1 cellular context compared by ENCODE assay signal in the genomic region with DNA sequence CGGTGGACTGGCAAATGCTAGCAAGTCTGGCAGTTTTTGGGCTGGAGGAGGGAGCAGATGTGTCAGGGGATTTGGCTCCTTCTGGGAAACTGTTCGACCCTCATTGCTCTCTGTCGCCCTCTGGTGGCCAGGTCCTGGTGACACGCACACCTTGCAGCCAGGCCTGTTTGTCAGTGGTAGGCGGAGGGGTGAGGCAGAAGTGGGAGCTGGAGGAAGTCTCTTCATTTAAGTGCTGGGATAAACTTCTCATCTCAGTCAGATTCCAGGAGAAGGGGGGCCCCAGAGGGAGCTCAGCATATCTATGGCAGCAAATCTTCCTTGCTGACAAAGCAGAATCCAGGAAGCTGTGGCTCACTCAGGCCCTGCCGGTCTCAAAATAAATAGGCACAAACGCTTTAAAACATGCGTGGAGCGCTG.
TF ChIP-seq lines count a peak whose summit lies in the region.

No MANE protein-coding gene starts in this region.

TF ChIP-seq in GM12878, 131 proteins besides CTCF, POLR2A, EP300 and RAD21 (continued from another document):
- TF ChIP-seq, protein P1, sequence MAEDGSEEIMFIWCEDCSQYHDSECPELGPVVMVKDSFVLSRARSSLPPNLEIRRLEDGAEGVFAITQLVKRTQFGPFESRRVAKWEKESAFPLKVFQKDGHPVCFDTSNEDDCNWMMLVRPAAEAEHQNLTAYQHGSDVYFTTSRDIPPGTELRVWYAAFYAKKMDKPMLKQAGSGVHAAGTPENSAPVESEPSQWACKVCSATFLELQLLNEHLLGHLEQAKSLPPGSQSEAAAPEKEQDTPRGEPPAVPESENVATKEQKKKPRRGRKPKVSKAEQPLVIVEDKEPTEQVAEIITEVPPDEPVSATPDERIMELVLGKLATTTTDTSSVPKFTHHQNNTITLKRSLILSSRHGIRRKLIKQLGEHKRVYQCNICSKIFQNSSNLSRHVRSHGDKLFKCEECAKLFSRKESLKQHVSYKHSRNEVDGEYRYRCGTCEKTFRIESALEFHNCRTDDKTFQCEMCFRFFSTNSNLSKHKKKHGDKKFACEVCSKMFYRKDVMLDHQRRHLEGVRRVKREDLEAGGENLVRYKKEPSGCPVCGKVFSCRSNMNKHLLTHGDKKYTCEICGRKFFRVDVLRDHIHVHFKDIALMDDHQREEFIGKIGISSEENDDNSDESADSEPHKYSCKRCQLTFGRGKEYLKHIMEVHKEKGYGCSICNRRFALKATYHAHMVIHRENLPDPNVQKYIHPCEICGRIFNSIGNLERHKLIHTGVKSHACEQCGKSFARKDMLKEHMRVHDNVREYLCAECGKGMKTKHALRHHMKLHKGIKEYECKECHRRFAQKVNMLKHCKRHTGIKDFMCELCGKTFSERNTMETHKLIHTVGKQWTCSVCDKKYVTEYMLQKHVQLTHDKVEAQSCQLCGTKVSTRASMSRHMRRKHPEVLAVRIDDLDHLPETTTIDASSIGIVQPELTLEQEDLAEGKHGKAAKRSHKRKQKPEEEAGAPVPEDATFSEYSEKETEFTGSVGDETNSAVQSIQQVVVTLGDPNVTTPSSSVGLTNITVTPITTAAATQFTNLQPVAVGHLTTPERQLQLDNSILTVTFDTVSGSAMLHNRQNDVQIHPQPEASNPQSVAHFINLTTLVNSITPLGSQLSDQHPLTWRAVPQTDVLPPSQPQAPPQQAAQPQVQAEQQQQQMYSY (CRISPR knock-in tag; IDR thresholded peaks at IDR 0.05) = no peak
- TF ChIP-seq ZNF384 (IDR thresholded peaks at IDR 0.05; ENCODE audit: borderline replicate concordance, low read depth, low read length) (no peak), YY1 (IDR thresholded peaks at IDR 0.05; ENCODE audit: low read depth, low read length) (peak; percentile 70), TARDBP (IDR thresholded peaks at IDR 0.05; ENCODE audit: borderline replicate concordance) (no peak), CREB1 (IDR thresholded peaks at IDR 0.05; ENCODE audit: low read depth) (0 out of 2 replicates have a peak, but pooled peaks have one; percentile 18), GATAD2B (conservative IDR thresholded peaks at IDR 0.05; ENCODE audit: low read depth) (no peak), LARP7 (IDR thresholded peaks at IDR 0.05) (peak; percentile 44; the same call in 1 of the 2 replicates), SMC3 (IDR thresholded peaks at IDR 0.05; ENCODE audit: borderline replicate concordance, low read length) (peak; percentile 96), KAT2A (conservative IDR thresholded peaks at IDR 0.05; ENCODE audit: control insufficient read depth, low read depth, low read length) (no peak), NFYA (IDR thresholded peaks at IDR 0.05; ENCODE audit: borderline replicate concordance, low read depth, low read length) (no peak), RELA (IDR thresholded peaks at IDR 0.05; ENCODE audit: borderline replicate concordance, partially characterized antibody) (no peak), MYC (IDR thresholded peaks at IDR 0.05; ENCODE audit: insufficient read depth, insufficient read length, insufficient replicate concordance, low read length, severe bottlenecking) (no peak), NFIC (IDR thresholded peaks at IDR 0.05; ENCODE audit: low read depth, low read length) (no peak), IRF4 (IDR thresholded peaks at IDR 0.05; ENCODE audit: low read depth, low read length) (0 out of 2 replicates have a peak, but pooled peaks have one; percentile 35), ZBED1 (IDR thresholded peaks at IDR 0.05; ENCODE audit: borderline replicate concordance) (no peak), CBX5 (IDR thresholded peaks at IDR 0.05; ENCODE audit: low read depth) (no peak)
- TF ChIP-seq, protein P2, sequence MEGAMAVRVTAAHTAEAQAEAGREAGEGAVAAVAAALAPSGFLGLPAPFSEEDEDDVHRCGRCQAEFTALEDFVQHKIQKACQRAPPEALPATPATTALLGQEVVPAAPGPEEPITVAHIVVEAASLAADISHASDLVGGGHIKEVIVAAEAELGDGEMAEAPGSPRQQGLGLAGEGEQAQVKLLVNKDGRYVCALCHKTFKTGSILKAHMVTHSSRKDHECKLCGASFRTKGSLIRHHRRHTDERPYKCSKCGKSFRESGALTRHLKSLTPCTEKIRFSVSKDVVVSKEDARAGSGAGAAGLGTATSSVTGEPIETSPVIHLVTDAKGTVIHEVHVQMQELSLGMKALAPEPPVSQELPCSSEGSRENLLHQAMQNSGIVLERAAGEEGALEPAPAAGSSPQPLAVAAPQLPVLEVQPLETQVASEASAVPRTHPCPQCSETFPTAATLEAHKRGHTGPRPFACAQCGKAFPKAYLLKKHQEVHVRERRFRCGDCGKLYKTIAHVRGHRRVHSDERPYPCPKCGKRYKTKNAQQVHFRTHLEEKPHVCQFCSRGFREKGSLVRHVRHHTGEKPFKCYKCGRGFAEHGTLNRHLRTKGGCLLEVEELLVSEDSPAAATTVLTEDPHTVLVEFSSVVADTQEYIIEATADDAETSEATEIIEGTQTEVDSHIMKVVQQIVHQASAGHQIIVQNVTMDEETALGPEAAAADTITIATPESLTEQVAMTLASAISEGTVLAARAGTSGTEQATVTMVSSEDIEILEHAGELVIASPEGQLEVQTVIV (IDR thresholded peaks at IDR 0.05; ENCODE audit: borderline replicate concordance, partially characterized antibody) = no peak
- TF ChIP-seq, protein P3, sequence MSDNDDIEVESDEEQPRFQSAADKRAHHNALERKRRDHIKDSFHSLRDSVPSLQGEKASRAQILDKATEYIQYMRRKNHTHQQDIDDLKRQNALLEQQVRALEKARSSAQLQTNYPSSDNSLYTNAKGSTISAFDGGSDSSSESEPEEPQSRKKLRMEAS (IDR thresholded peaks at IDR 0.05; ENCODE audit: low read depth, low read length) = no peak
- TF ChIP-seq, protein P4, sequence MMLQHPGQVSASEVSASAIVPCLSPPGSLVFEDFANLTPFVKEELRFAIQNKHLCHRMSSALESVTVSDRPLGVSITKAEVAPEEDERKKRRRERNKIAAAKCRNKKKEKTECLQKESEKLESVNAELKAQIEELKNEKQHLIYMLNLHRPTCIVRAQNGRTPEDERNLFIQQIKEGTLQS (IDR thresholded peaks at IDR 0.05; ENCODE audit: borderline replicate concordance, extremely low read depth, low read depth, low read length) = no peak
- TF ChIP-seq, protein P5, sequence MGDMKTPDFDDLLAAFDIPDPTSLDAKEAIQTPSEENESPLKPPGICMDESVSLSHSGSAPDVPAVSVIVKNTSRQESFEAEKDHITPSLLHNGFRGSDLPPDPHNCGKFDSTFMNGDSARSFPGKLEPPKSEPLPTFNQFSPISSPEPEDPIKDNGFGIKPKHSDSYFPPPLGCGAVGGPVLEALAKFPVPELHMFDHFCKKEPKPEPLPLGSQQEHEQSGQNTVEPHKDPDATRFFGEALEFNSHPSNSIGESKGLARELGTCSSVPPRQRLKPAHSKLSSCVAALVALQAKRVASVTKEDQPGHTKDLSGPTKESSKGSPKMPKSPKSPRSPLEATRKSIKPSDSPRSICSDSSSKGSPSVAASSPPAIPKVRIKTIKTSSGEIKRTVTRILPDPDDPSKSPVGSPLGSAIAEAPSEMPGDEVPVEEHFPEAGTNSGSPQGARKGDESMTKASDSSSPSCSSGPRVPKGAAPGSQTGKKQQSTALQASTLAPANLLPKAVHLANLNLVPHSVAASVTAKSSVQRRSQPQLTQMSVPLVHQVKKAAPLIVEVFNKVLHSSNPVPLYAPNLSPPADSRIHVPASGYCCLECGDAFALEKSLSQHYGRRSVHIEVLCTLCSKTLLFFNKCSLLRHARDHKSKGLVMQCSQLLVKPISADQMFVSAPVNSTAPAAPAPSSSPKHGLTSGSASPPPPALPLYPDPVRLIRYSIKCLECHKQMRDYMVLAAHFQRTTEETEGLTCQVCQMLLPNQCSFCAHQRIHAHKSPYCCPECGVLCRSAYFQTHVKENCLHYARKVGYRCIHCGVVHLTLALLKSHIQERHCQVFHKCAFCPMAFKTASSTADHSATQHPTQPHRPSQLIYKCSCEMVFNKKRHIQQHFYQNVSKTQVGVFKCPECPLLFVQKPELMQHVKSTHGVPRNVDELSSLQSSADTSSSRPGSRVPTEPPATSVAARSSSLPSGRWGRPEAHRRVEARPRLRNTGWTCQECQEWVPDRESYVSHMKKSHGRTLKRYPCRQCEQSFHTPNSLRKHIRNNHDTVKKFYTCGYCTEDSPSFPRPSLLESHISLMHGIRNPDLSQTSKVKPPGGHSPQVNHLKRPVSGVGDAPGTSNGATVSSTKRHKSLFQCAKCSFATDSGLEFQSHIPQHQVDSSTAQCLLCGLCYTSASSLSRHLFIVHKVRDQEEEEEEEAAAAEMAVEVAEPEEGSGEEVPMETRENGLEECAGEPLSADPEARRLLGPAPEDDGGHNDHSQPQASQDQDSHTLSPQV (IDR thresholded peaks at IDR 0.05) = no peak
